Comparison of ENCODE assay signal across 8 cellular contexts in the genomic region with DNA sequence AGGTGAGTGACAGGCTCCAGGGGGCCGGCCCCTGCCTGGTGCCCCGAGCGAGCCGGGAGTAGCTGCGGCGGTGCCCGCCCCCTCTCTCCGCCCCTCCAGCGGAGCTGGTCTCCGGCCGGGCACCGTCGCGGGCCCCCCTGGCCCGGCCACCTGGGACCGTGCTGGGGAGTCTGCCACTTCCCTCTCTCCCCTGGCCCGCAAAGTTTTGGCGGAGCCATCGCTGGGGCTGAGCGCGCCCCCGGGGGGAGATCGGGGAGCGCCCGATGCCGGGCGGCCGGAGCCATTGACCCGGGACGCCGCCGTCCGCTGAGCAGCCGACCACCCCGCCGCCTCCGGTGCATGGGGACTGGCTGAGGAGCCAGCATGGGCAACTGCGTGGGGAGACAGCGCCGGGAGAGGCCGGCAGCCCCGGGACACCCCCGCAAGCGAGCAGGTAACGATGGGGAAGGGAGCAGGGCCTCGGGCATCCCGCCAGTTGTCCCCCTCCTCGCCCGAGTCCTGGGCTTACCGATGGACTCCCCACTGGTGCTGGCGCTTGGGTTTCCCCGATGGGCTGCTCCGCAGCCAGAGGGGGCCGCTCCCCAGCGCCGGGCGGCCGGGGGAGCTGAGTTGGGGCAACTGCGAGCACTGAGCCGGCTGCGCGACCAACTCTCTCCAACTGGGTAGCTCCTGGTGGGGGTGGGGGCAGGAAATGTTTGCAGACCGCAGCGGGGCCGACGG. TPM values are rescaled to one million over a fixed set of nuclear protein-coding genes. Genes with fewer than 3 reads are reported as not detected.
DNase-seq lines count a peak whose midpoint lies in the region; ATAC-seq and TF ChIP-seq lines count a peak whose summit lies in the region.

A gene with protein sequence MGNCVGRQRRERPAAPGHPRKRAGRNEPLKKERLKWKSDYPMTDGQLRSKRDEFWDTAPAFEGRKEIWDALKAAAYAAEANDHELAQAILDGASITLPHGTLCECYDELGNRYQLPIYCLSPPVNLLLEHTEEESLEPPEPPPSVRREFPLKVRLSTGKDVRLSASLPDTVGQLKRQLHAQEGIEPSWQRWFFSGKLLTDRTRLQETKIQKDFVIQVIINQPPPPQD (plus strand): TSS at position 84 of the 720 bp plus-strand sequence. CDS start 280 bp downstream, at position 364.

- H3K27ac Mint-ChIP-seq in activated naive CD8-positive, alpha-beta T cell treated with anti-CD3 and anti-CD28 coated beads, Interleukin-2, amount 50 U/mL, for 24 hours: peak within 1 kb of the TSS; percentile 97

- peaks cover 0 to 2% (median 0%) of the 10 kb centered on the region in 9 donors for H3K36me3 ChIP-seq in heart left ventricle

- no peaks in the 10 kb centered on the region for H3K9me3 ChIP-seq in heart left ventricle

- no peaks in the 10 kb centered on the region for H3K27me3 ChIP-seq in heart left ventricle

- peaks cover 8% of the 10 kb centered on the region for H3K36me3 Mint-ChIP-seq in activated naive CD8-positive, alpha-beta T cell treated with anti-CD3 and anti-CD28 coated beads, Interleukin-2, amount 50 U/mL, for 24 hours (ENCODE audit: low read depth)

- peaks cover 41% of the 10 kb centered on the region for H3K4me1 Mint-ChIP-seq in activated naive CD8-positive, alpha-beta T cell treated with anti-CD3 and anti-CD28 coated beads, Interleukin-2, amount 50 U/mL, for 24 hours

- TF ChIP-seq POLR2A in heart left ventricle (IDR thresholded peaks at IDR 0.05): peak; percentile 21 to 60

- DNase-seq in D341Med (ENCODE audit: low spot score) (peak; percentile 49), RPMI7951 (ENCODE audit: low read depth) (peak; percentile 50), heart left ventricle (peak; percentile 49 to 80 (median 65)), pons (ENCODE audit: low spot score) (peak; percentile 34), NCI-H187 (lab: John Stamatoyannopoulos, UW) (no peak), NCI-H1436 (lab: John Stamatoyannopoulos, UW) (no peak)
- peak; percentile 24 for DNase-seq in activated naive CD8-positive, alpha-beta T cell treated with anti-CD3 and anti-CD28 coated beads, Interleukin-2, amount 50 U/mL, for 24 hours

- H3K27me3 Mint-ChIP-seq in activated naive CD8-positive, alpha-beta T cell treated with anti-CD3 and anti-CD28 coated beads, Interleukin-2, amount 50 U/mL, for 24 hours: peaks cover 29% of the 10 kb centered on the region

- intact Hi-C loops in heart left ventricle (cut with DNase I): loop anchor here in 8 of 10 donors (1.0 to 10.0 kb wide), 8 partner anchors 43 to 238 kb away; a partner anchor contains a TSS

- 0 to 1% (median 0%) methylated on average over 13 to 66 of the region's 66 CpGs for WGBS in heart left ventricle, 4 donors

- ATAC-seq in HG02588 (IDR thresholded peaks at IDR 0.05; ENCODE audit: unreplicated experiment) (peak; percentile 0), heart left ventricle (peak in 2 of 4 donors; percentile 1 to 20)
- peak; percentile 0 for ATAC-seq in activated naive CD8-positive, alpha-beta T cell treated with anti-CD3 and anti-CD28 coated beads, Interleukin-2, amount 50 U/mL, for 24 hours

- H3K27ac ChIP-seq in heart left ventricle: peak within 1 kb of the TSS; percentile 71 to 98 (median 94)

- peak in 4 of 12 donors; percentile 3 to 34 (median 22) for TF ChIP-seq CTCF in heart left ventricle (IDR thresholded peaks at IDR 0.05)

- H3K9me3 Mint-ChIP-seq in activated naive CD8-positive, alpha-beta T cell treated with anti-CD3 and anti-CD28 coated beads, Interleukin-2, amount 50 U/mL, for 24 hours: no peaks in the 10 kb centered on the region

- peaks cover 7 to 71% (median 45%) of the 10 kb centered on the region in 12 donors for H3K4me1 ChIP-seq in heart left ventricle

- peak within 1 kb of the TSS; percentile 71 to 99 (median 96) for H3K4me3 ChIP-seq in heart left ventricle

- peak within 1 kb of the TSS; percentile 91 for H3K4me3 Mint-ChIP-seq in activated naive CD8-positive, alpha-beta T cell treated with anti-CD3 and anti-CD28 coated beads, Interleukin-2, amount 50 U/mL, for 24 hours

RNA-seq across cellular contexts. Expression of the gene that starts here (rescaled TPM):
- total RNA-seq in RPMI7951 (2014; rRNA removed; shearing (Covaris generic)): 16.8 and 18.5 TPM in 2 replicates
- 10 to 100 TPM; 18.2 to 42.9 (median 27.7) TPM for total RNA-seq in heart left ventricle
- polyA plus RNA-seq in heart left ventricle: 10 to 100 TPM; 49.0 to 49.7 TPM

Comparison
In these comparisons a context has a peak if more than half of its experiments do, and no peak if none do; other contexts are left out.
1. DNase-seq: peak in D341Med (single experiment), RPMI7951 (single experiment), activated naive CD8-positive, alpha-beta T cell treated with anti-CD3 and anti-CD28 coated beads, Interleukin-2, amount 50 U/mL, for 24 hours (single experiment), heart left ventricle (5 of 5) and pons (single experiment); none in NCI-H187 (0 of 2) and NCI-H1436 (single experiment).